Comparison of ENCODE assay signal across 11 cellular contexts in genomic region chr13:34926513-34926912, GRCh38. TPM values are rescaled to one million over a fixed set of nuclear protein-coding genes. Genes with fewer than 3 reads are reported as not detected.
DNase-seq lines count a peak whose midpoint lies in the region; ATAC-seq and TF ChIP-seq lines count a peak whose summit lies in the region.
"Had no signal": no experiment of that assay in that cellular context is flagged by ENCODE, and none has a peak within 500 bp of the region (broad histone marks: within the 10 kb centered on the region; RNA-seq: fewer than 3 reads in every experiment).

No MANE protein-coding gene starts in this region.

- no peaks in the 10 kb centered on the region for H3K4me1 ChIP-seq in foreskin keratinocyte
- H3K4me1 ChIP-seq in Peyer's patch: no peaks in the 10 kb centered on the region
- H3K4me1 ChIP-seq in osteoblast (ENCODE audit: insufficient read depth, low read length): no peaks in the 10 kb centered on the region

- TF ChIP-seq POLR2A in Peyer's patch (IDR thresholded peaks at IDR 0.05): no peak

- no peak overlapping the region for H3K27ac Mint-ChIP-seq in WTC11

- no peaks in the 10 kb centered on the region for H3K27me3 Mint-ChIP-seq in WTC11 (ENCODE audit: low read depth)

- no peaks in the 10 kb centered on the region for H3K79me2 ChIP-seq in osteoblast (ENCODE audit: insufficient read depth, low read length)

- H3K27me3 ChIP-seq in foreskin keratinocyte (no peaks in the 10 kb centered on the region), Peyer's patch (no peaks in the 10 kb centered on the region), osteoblast (ENCODE audit: insufficient read depth, low read length) (no peaks in the 10 kb centered on the region)

- CTCF ChIA-PET in WTC11 (lab: Charles Lee): no interaction called here

- DNase-seq in A172 (ENCODE audit: low spot score): peak; percentile 48
- no peak for DNase-seq in WTC11 (ENCODE audit: low spot score)
- peak; percentile 7 to 45 for DNase-seq in foreskin keratinocyte
- no peak for DNase-seq in Peyer's patch
- DNase-seq in NCI-H128 (lab: John Stamatoyannopoulos, UW; ENCODE audit: unreplicated experiment): no peak
- no peak for DNase-seq in putamen (ENCODE audit: low spot score)
- DNase-seq in osteoblast (ENCODE audit: insufficient read length, low spot score, missing footprints): no peak
- DNase-seq: activated CD4-positive, CD25-positive, alpha-beta regulatory T cell; NCI-H187 treated with DMSO at 0.1 percent for 48 hours; stimulated activated CD8-positive, alpha-beta memory T cell treated with anti-CD3 and anti-CD28 coated beads, Interleukin-4, amount 100 ng/mL, for 48 hours had no signal

- no peak for TF ChIP-seq CTCF in WTC11 (IDR thresholded peaks at IDR 0.05)
- TF ChIP-seq CTCF in foreskin keratinocyte (conservative IDR thresholded peaks at IDR 0.05): no peak
- TF ChIP-seq CTCF in Peyer's patch (IDR thresholded peaks at IDR 0.05): no peak
- TF ChIP-seq CTCF in osteoblast (IDR thresholded peaks at IDR 0.05; ENCODE audit: extremely low read depth, low read depth, low read length): no peak

- no peaks in the 10 kb centered on the region for H3K9me3 Mint-ChIP-seq in WTC11

- POLR2A ChIA-PET in WTC11 (lab: Charles Lee): no interaction called here

- H3K36me3 ChIP-seq in Peyer's patch (no peaks in the 10 kb centered on the region), osteoblast (ENCODE audit: insufficient read depth, low read length) (no peaks in the 10 kb centered on the region)

- ATAC-seq in WTC11: peak; percentile 53
- no peak for ATAC-seq in foreskin keratinocyte

- no peak overlapping the region for H2AFZ ChIP-seq in osteoblast (ENCODE audit: low read length)

- TF ChIP-seq RAD21 in Ishikawa (IDR thresholded peaks at IDR 0.05; ENCODE audit: low read depth): no peak

- no peaks in the 10 kb centered on the region for H4K20me1 ChIP-seq in osteoblast (ENCODE audit: insufficient read depth, low read length)

- H3K4me3 ChIP-seq in Peyer's patch (no peak overlapping the region), osteoblast (ENCODE audit: insufficient read depth, low read length) (no peak overlapping the region)

- TF ChIP-seq EP300 in Ishikawa (IDR thresholded peaks at IDR 0.05; ENCODE audit: borderline replicate concordance): no peak

- H3K9me3 ChIP-seq in Peyer's patch: no peaks in the 10 kb centered on the region
- H3K9me3 ChIP-seq in osteoblast (ENCODE audit: low read depth, low read length): no peaks in the 10 kb centered on the region

- H3K27ac ChIP-seq in foreskin keratinocyte (no peak overlapping the region), Peyer's patch (no peak overlapping the region), osteoblast (ENCODE audit: low read depth, low read length) (no peak overlapping the region)

- H3K4me2 ChIP-seq in osteoblast (ENCODE audit: insufficient read depth, low read length): no peak overlapping the region

- H3K4me1 Mint-ChIP-seq in WTC11: peaks cover 16% of the 10 kb centered on the region

- H3K36me3 Mint-ChIP-seq in WTC11: no peaks in the 10 kb centered on the region

- H3K4me3 Mint-ChIP-seq in WTC11: no peak overlapping the region

TF ChIP-seq in Ishikawa, 13 proteins besides CTCF, POLR2A, EP300 and RAD21 (continues in another document):
- TF ChIP-seq CREB1 (IDR thresholded peaks at IDR 0.05; ENCODE audit: low read depth): no peak
- no peak for TF ChIP-seq ZBTB7A (IDR thresholded peaks at IDR 0.05; ENCODE audit: low read depth)
- no peak for TF ChIP-seq YY1 (IDR thresholded peaks at IDR 0.05; ENCODE audit: low read depth)
- TF ChIP-seq, protein P1, sequence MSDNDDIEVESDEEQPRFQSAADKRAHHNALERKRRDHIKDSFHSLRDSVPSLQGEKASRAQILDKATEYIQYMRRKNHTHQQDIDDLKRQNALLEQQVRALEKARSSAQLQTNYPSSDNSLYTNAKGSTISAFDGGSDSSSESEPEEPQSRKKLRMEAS (IDR thresholded peaks at IDR 0.05): no peak
- peak; percentile 45; the same call in 1 of the 2 replicates for TF ChIP-seq NFIC (IDR thresholded peaks at IDR 0.05)
- no peak for TF ChIP-seq FOXM1 (IDR thresholded peaks at IDR 0.05; ENCODE audit: borderline replicate concordance, low read depth)
- TF ChIP-seq, protein P2, sequence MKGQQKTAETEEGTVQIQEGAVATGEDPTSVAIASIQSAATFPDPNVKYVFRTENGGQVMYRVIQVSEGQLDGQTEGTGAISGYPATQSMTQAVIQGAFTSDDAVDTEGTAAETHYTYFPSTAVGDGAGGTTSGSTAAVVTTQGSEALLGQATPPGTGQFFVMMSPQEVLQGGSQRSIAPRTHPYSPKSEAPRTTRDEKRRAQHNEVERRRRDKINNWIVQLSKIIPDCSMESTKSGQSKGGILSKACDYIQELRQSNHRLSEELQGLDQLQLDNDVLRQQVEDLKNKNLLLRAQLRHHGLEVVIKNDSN (IDR thresholded peaks at IDR 0.05): no peak
- TF ChIP-seq TAF1 (IDR thresholded peaks at IDR 0.05; ENCODE audit: low read depth): no peak
- TF ChIP-seq CEBPB (IDR thresholded peaks at IDR 0.05): no peak

TF ChIP-seq in WTC11, 78 proteins besides CTCF, POLR2A, EP300 and RAD21 (continues in another document):
- TF ChIP-seq E2F5 (CRISPR knock-in tag; IDR thresholded peaks at IDR 0.05) (no peak), E2F4 (CRISPR knock-in tag; IDR thresholded peaks at IDR 0.05; ENCODE audit: borderline replicate concordance, low read depth) (no peak), ZNF121 (CRISPR knock-in tag; IDR thresholded peaks at IDR 0.05) (no peak), JUN (CRISPR knock-in tag; IDR thresholded peaks at IDR 0.05) (no peak), NFYB (CRISPR knock-in tag; conservative IDR thresholded peaks at IDR 0.05; ENCODE audit: low read depth) (no peak), FOXK1 (CRISPR knock-in tag; IDR thresholded peaks at IDR 0.05) (no peak), ZNF317 (CRISPR knock-in tag; IDR thresholded peaks at IDR 0.05; ENCODE audit: borderline replicate concordance, low read depth) (no peak), NR1H2 (CRISPR knock-in tag; IDR thresholded peaks at IDR 0.05) (no peak), GABPB1 (CRISPR knock-in tag; IDR thresholded peaks at IDR 0.05) (no peak)
- TF ChIP-seq, protein P3, sequence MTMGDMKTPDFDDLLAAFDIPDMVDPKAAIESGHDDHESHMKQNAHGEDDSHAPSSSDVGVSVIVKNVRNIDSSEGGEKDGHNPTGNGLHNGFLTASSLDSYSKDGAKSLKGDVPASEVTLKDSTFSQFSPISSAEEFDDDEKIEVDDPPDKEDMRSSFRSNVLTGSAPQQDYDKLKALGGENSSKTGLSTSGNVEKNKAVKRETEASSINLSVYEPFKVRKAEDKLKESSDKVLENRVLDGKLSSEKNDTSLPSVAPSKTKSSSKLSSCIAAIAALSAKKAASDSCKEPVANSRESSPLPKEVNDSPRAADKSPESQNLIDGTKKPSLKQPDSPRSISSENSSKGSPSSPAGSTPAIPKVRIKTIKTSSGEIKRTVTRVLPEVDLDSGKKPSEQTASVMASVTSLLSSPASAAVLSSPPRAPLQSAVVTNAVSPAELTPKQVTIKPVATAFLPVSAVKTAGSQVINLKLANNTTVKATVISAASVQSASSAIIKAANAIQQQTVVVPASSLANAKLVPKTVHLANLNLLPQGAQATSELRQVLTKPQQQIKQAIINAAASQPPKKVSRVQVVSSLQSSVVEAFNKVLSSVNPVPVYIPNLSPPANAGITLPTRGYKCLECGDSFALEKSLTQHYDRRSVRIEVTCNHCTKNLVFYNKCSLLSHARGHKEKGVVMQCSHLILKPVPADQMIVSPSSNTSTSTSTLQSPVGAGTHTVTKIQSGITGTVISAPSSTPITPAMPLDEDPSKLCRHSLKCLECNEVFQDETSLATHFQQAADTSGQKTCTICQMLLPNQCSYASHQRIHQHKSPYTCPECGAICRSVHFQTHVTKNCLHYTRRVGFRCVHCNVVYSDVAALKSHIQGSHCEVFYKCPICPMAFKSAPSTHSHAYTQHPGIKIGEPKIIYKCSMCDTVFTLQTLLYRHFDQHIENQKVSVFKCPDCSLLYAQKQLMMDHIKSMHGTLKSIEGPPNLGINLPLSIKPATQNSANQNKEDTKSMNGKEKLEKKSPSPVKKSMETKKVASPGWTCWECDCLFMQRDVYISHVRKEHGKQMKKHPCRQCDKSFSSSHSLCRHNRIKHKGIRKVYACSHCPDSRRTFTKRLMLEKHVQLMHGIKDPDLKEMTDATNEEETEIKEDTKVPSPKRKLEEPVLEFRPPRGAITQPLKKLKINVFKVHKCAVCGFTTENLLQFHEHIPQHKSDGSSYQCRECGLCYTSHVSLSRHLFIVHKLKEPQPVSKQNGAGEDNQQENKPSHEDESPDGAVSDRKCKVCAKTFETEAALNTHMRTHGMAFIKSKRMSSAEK (CRISPR knock-in tag; IDR thresholded peaks at IDR 0.05; ENCODE audit: borderline replicate concordance): no peak

RNA-seq across cellular contexts. Expression of gene NBEA, which starts 15.6 kb away (rescaled TPM):
- 2.0 and 2.5 TPM in 2 replicates for total RNA-seq in A172 (2014; rRNA removed; shearing (Covaris generic))
- 19.4 to 21.0 TPM (median 20.9 TPM) in 3 replicates for total RNA-seq in WTC11 (2021)
- total RNA-seq in foreskin keratinocyte: 0.03 and 0.07 TPM in 2 replicates
- 0.01 and 0.03 TPM in 2 replicates for polyA plus RNA-seq in foreskin keratinocyte
- total RNA-seq in Peyer's patch: 10 to 100 TPM in 1 of 4 donors, 1 to 10 TPM in 3; 1.4 to 14.9 (median 4.1) TPM
- total RNA-seq in osteoblast: 3.2 and 4.0 TPM in 2 replicates

Comparison
In these comparisons a context has a peak if more than half of its experiments do, and no peak if none do; other contexts are left out.
1. DNase-seq: peak in A172 (single experiment) and foreskin keratinocyte (2 of 2); none in WTC11 (single experiment), Peyer's patch (0 of 3), NCI-H128 (single experiment), putamen (single experiment) and osteoblast (single experiment).